Comparison of ENCODE assay signal across 2 cellular contexts in the genomic region with DNA sequence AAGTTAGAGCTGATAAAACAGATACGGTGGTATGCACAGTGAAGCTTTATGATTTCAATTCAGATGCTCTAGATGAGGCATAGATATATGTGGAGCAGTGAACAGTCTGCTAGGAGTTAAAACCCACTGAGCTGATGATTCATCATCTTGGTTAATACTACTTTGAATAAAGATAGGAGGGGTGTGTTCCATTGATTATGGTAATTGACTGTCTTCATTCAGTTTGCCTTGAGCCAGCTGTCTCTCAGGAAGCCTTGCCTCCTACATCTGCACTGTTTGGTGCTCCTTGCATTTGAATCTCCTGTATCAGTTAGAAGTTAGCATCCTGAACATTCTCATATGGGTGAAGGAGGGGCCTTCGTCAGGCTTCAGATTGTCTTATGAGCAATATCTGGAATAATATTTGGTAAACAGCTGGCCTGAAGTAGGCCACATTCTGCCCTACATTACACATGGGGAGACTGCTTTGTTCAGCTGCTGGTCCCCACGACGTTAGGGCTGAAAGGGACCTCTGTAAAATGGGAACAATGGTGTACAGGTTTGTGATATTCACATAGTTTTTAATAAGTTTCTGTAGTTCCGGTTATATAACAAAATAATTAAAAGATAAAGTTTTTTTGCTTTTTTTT.
TF ChIP-seq lines count a peak whose summit lies in the region.

No MANE protein-coding gene starts in this region.

TF ChIP-seq in GM23338, 12 proteins besides CTCF, POLR2A, EP300 and RAD21 (continued from another document):
- TF ChIP-seq ZNF462 (CRISPR knock-in tag; IDR thresholded peaks at IDR 0.05) (no peak), JUNB (IDR thresholded peaks at IDR 0.05; ENCODE audit: unreplicated experiment) (no peak), NANOG (IDR thresholded peaks at IDR 0.05; ENCODE audit: borderline replicate concordance) (no peak)

TF ChIP-seq in HepG2, 621 proteins besides CTCF, POLR2A, EP300 and RAD21 (continued from another document):
- TF ChIP-seq ZNF503 (CRISPR knock-in tag; IDR thresholded peaks at IDR 0.05) = no peak
- TF ChIP-seq HDAC1 (CRISPR knock-in tag; IDR thresholded peaks at IDR 0.05) = no peak
- TF ChIP-seq MAFK (conservative IDR thresholded peaks at IDR 0.05 in 1 of 2, IDR thresholded peaks at IDR 0.05 in 1 of 2; ENCODE audit: low read length in 2 of 2) = no peak
- TF ChIP-seq, protein P1, sequence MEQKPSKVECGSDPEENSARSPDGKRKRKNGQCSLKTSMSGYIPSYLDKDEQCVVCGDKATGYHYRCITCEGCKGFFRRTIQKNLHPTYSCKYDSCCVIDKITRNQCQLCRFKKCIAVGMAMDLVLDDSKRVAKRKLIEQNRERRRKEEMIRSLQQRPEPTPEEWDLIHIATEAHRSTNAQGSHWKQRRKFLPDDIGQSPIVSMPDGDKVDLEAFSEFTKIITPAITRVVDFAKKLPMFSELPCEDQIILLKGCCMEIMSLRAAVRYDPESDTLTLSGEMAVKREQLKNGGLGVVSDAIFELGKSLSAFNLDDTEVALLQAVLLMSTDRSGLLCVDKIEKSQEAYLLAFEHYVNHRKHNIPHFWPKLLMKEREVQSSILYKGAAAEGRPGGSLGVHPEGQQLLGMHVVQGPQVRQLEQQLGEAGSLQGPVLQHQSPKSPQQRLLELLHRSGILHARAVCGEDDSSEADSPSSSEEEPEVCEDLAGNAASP (CRISPR knock-in tag; IDR thresholded peaks at IDR 0.05; ENCODE audit: borderline replicate concordance) = 0 out of 2 replicates have a peak, but pooled peaks have one; percentile 19
